ENCODE assay signal across 10 cellular contexts in genomic region chr11:75557649-75558494, GRCh38. TPM values are rescaled to one million over a fixed set of nuclear protein-coding genes. Genes with fewer than 3 reads are reported as not detected.
DNase-seq lines count a peak whose midpoint lies in the region; FAIRE-seq and TF ChIP-seq lines count a peak whose summit lies in the region.
"Had no signal": no experiment of that assay in that cellular context is flagged by ENCODE, and none has a peak within 500 bp of the region (broad histone marks: within the 10 kb centered on the region; RNA-seq: fewer than 3 reads in every experiment).

No MANE protein-coding gene starts in this region.

- intact Hi-C loops in mammary epithelial cell (cut with micrococcal nuclease) (no loop called here), kidney (cut with DNase I) (no loop called here)

- no TSS peak for BruUV-seq in mammary epithelial cell (replicated peaks; lab: Mats Ljungman, UMichigan)

- TF ChIP-seq EP300 in suprapubic skin (IDR thresholded peaks at IDR 0.05), result no peak

- POLR2A ChIA-PET in HEK293T (lab: Yijun Ruan, JAX), result no interaction called here

- H3K4me3 ChIP-seq in mammary epithelial cell (replicated peaks in 1 of 3; ENCODE audit: insufficient read depth in 1 of 3, low read depth in 2 of 3, low read length in 3 of 3), result no peak overlapping the region
- H3K4me3 ChIP-seq in kidney (ENCODE audit: low read length in 2 of 2), result no peak overlapping the region
- no peak overlapping the region for H3K4me3 ChIP-seq in suprapubic skin

- H3K27ac ChIP-seq in mammary epithelial cell (ENCODE audit: insufficient read depth, low read depth, low read length) (no peak overlapping the region), kidney (ENCODE audit: low read depth in 2 of 2, low read length in 2 of 2) (peak overlapping the region; percentile 54 to 94), suprapubic skin (peak overlapping the region; percentile 90)

- no peak for FAIRE-seq in kidney (lab: Jason Lieb, UNC)

- H3K36me3 ChIP-seq in mammary epithelial cell (ENCODE audit: insufficient read depth, low read length), result no peaks in the 10 kb centered on the region
- peaks cover 0 to 3% of the 10 kb centered on the region in 2 donors for H3K36me3 ChIP-seq in kidney (ENCODE audit: control insufficient read depth in 1 of 2, insufficient read depth in 2 of 2, low read length in 2 of 2)
- H3K36me3 ChIP-seq in suprapubic skin, result no peaks in the 10 kb centered on the region

- H3K9me3 ChIP-seq in mammary epithelial cell (replicated peaks; ENCODE audit: insufficient read depth, low read length) (no peaks in the 10 kb centered on the region), kidney (ENCODE audit: control insufficient read depth in 1 of 2, low read length in 2 of 2) (no peaks in the 10 kb centered on the region), suprapubic skin (no peaks in the 10 kb centered on the region)

- peak; percentile 85 for DNase-seq in HCEC 1CT
- DNase-seq in mammary epithelial cell, result no peak
- peak; percentile 89 for DNase-seq in kidney
- no peak for DNase-seq in suprapubic skin (ENCODE audit: low spot score in 2 of 2)
- no peak for DNase-seq in HEK293T (ENCODE audit: extremely low spot score)
- no peak for DNase-seq in OCI-M2 (lab: John Stamatoyannopoulos, UW; ENCODE audit: unreplicated experiment)
- no peak for DNase-seq in NCI-H774 (lab: John Stamatoyannopoulos, UW)
- no peak for DNase-seq in activated CD4-positive, CD25-positive, alpha-beta regulatory T cell treated with anti-CD3 and anti-CD28 coated beads, Interleukin-2, amount 50 U/mL, for 72 hours
- DNase-seq: activated CD4-positive, alpha-beta memory T cell treated with anti-CD3 and anti-CD28 coated beads for 36 hours; foreskin melanocyte had no signal

- H3K9ac ChIP-seq in mammary epithelial cell (ENCODE audit: insufficient read depth, low read length) (no peak overlapping the region), kidney (ENCODE audit: low read length in 2 of 2) (no peak overlapping the region)

- H3K27me3 ChIP-seq in mammary epithelial cell (ENCODE audit: insufficient read depth, low read length) (no peaks in the 10 kb centered on the region), suprapubic skin (no peaks in the 10 kb centered on the region)

- 8% methylated on average over 13 of the region's 17 CpGs for WGBS in mammary epithelial cell (ENCODE audit: low coverage, missing lambda C conversion rate)
- WGBS in suprapubic skin, result 20% methylated on average over 13 of the region's 17 CpGs

- CTCF ChIA-PET in mammary epithelial cell (lab: Charles Lee; ENCODE audit: low non-redundant PET) (no interaction called here), HEK293T (lab: Yijun Ruan, JAX) (no interaction called here)

- H4K20me1 ChIP-seq in mammary epithelial cell (ENCODE audit: insufficient read depth, low read length), result no peaks in the 10 kb centered on the region

- no peak overlapping the region for H3K4me2 ChIP-seq in mammary epithelial cell (ENCODE audit: insufficient read depth, low read depth, low read length)

- peak overlapping the region; percentile 88 for H2AFZ ChIP-seq in mammary epithelial cell (ENCODE audit: low read depth, low read length)

- dilution Hi-C loops in mammary epithelial cell (cut with HindIII; ENCODE audit: low sequenced_read_pairs), result no loop called here

- in situ Hi-C loops in mammary epithelial cell (cut with MboI; ENCODE audit: low sequenced_read_pairs in 2 of 2), result no loop called here

- peaks cover 8% of the 10 kb centered on the region for H3K79me2 ChIP-seq in mammary epithelial cell (ENCODE audit: insufficient read depth, low read length)

- TF ChIP-seq CTCF in mammary epithelial cell (conservative IDR thresholded peaks at IDR 0.05 in 1 of 2, IDR thresholded peaks at IDR 0.05 in 1 of 2; ENCODE audit: extremely low read depth in 1 of 2, insufficient read depth in 1 of 2, low read depth in 1 of 2, low read length in 2 of 2) (no peak), kidney (IDR thresholded peaks at IDR 0.05; ENCODE audit: borderline replicate concordance, extremely low read depth, insufficient read depth) (no peak), suprapubic skin (IDR thresholded peaks at IDR 0.05) (no peak)

- H3K4me1 ChIP-seq in mammary epithelial cell (ENCODE audit: insufficient read depth, low read length), result peaks cover 23% of the 10 kb centered on the region
- peaks cover 15 to 22% of the 10 kb centered on the region in 2 donors for H3K4me1 ChIP-seq in kidney (ENCODE audit: control insufficient read depth in 1 of 2, insufficient read depth in 1 of 2, low read depth in 1 of 2, low read length in 2 of 2)
- peaks cover 75% of the 10 kb centered on the region for H3K4me1 ChIP-seq in suprapubic skin

- no peak for TF ChIP-seq POLR2A in suprapubic skin (IDR thresholded peaks at IDR 0.05)

TF ChIP-seq in HEK293T, 16 proteins besides CTCF, POLR2A, EP300 and RAD21:
- TF ChIP-seq FOXA1 (IDR thresholded peaks at IDR 0.05), result no peak
- no peak for TF ChIP-seq CTBP1 (IDR thresholded peaks at IDR 0.05; ENCODE audit: borderline replicate concordance)
- TF ChIP-seq LEF1 (IDR thresholded peaks at IDR 0.05; ENCODE audit: borderline replicate concordance), result no peak
TF ChIP-seq in HEK293T: peak in this region for 0.

RNA-seq across cellular contexts. Expression of gene SERPINH1, which starts 4.2 kb away (rescaled TPM):
- total RNA-seq in mammary epithelial cell (100 to 1,000 TPM in 1 of 2 donors, 10 to 100 TPM in 1; 32.5 to 519 TPM), kidney (104 TPM), suprapubic skin (100 to 1,000 TPM in 2 of 4 donors, 10 to 100 TPM in 2; 56.9 to 111 (median 95.5) TPM)
- polyA plus RNA-seq in mammary epithelial cell (136 TPM), kidney (ENCODE audit: insufficient read depth, low read depth, low replicate concordance) (81.1 TPM)
- 118 TPM for polyA minus RNA-seq in mammary epithelial cell

RNA-seq across cellular contexts. Expression of gene GDPD5, which starts 32.1 kb away (rescaled TPM):
- total RNA-seq in mammary epithelial cell, result 10 to 100 TPM in 1 of 2 donors, 1 to 10 TPM in 1; 9.5 to 13.3 TPM
- 4.4 TPM for polyA plus RNA-seq in mammary epithelial cell
- polyA minus RNA-seq in mammary epithelial cell, result 5.9 TPM
- total RNA-seq in kidney, result 11.4 TPM
- polyA plus RNA-seq in kidney (ENCODE audit: insufficient read depth, low read depth, low replicate concordance), result 3.9 TPM
- total RNA-seq in suprapubic skin, result 10 to 100 TPM in 1 of 4 donors, 1 to 10 TPM in 3; 2.3 to 13.4 (median 5.4) TPM

Comparison
In these comparisons a context has a peak if more than half of its experiments do, and no peak if none do; other contexts are left out.
1. DNase-seq: peak in HCEC 1CT (single experiment) and kidney (single experiment); none in mammary epithelial cell (single experiment), suprapubic skin (0 of 2), HEK293T (single experiment), OCI-M2 (single experiment), NCI-H774 (single experiment) and activated CD4-positive, CD25-positive, alpha-beta regulatory T cell treated with anti-CD3 and anti-CD28 coated beads, Interleukin-2, amount 50 U/mL, for 72 hours (single experiment).